Comparison of ENCODE assay signal across 15 cellular contexts in genomic region chr2:143428700-143429099, GRCh38.
DNase-seq lines count a peak whose midpoint lies in the region; ATAC-seq lines count a peak whose summit lies in the region.
"Had no signal": no experiment of that assay in that cellular context is flagged by ENCODE, and none has a peak within 500 bp of the region (broad histone marks: within the 10 kb centered on the region; RNA-seq: fewer than 3 reads in every experiment).

No MANE protein-coding gene starts in this region.

- no peaks in the 10 kb centered on the region for H3K27me3 Mint-ChIP-seq in T-cell
- H3K27me3 Mint-ChIP-seq: natural killer cell treated with Interleukin-12 subunit alpha and Interleukin-12 subunit beta and Interleukin-15 and Interleukin-18, amount 100 ng/mL, for 72 hours had no signal

- DNase-seq in activated T-cell treated with anti-CD3 and anti-CD28 coated beads for 24 hours (ENCODE audit: low read depth) (peak; percentile 6), T-cell (peak in 1 of 34 experiments; percentile 2), glomerular visceral epithelial cell (ENCODE audit: extremely low spot score) (peak; percentile 12), Kasumi-1 (lab: John Stamatoyannopoulos, UW) (no peak), activated gamma-delta T cell (lab: John Stamatoyannopoulos, UW) (no peak)
- DNase-seq in activated T-cell treated with anti-CD3 and anti-CD28 coated beads, Interleukin-2, amount 50 U/mL, for 1 hour: no peak
- DNase-seq: COR-L47; effector CD8-positive, alpha-beta T cell; Karpas-422; NCI-H2029 treated with DMSO at 0.1 percent for 48 hours; transverse colon had no signal

- ATAC-seq in GM19463 (IDR thresholded peaks at IDR 0.05; ENCODE audit: unreplicated experiment): peak; percentile 50
- ATAC-seq in T-cell (replicated peaks in 1 of 4): no peak
- no peak for ATAC-seq in GM19455 (IDR thresholded peaks at IDR 0.05; ENCODE audit: unreplicated experiment)
- ATAC-seq: Panc1 had no signal

- H3K4me3 Mint-ChIP-seq in T-cell: no peak overlapping the region

- H3K4me1 Mint-ChIP-seq in T-cell: peaks cover 81 to 85% (median 81%) of the 10 kb centered on the region in 3 donors

- peak overlapping the region; percentile 7 to 9 for H3K27ac Mint-ChIP-seq in T-cell

- peaks cover 15% of the 10 kb centered on the region for H3K36me3 Mint-ChIP-seq in T-cell
- H3K36me3 Mint-ChIP-seq: natural killer cell treated with Interleukin-12 subunit alpha and Interleukin-12 subunit beta and Interleukin-15 and Interleukin-18, amount 100 ng/mL, for 72 hours had no signal

- H3K9me3 Mint-ChIP-seq in T-cell: no peaks in the 10 kb centered on the region
- H3K9me3 Mint-ChIP-seq: natural killer cell treated with Interleukin-12 subunit alpha and Interleukin-12 subunit beta and Interleukin-15 and Interleukin-18, amount 100 ng/mL, for 72 hours had no signal

- POLR2A ChIA-PET in T-cell (lab: Charles Lee): no interaction called here

- CTCF ChIA-PET in T-cell (lab: Charles Lee): no interaction called here

Comparison
In these comparisons a context has a peak if more than half of its experiments do, and no peak if none do; other contexts are left out.
1. DNase-seq: peak in activated T-cell treated with anti-CD3 and anti-CD28 coated beads for 24 hours (single experiment) and glomerular visceral epithelial cell (single experiment); none in activated T-cell treated with anti-CD3 and anti-CD28 coated beads, Interleukin-2, amount 50 U/mL, for 1 hour (single experiment), Kasumi-1 (0 of 2) and activated gamma-delta T cell (single experiment).